ENCODE assay signal across 1 cellular context in the genomic region with DNA sequence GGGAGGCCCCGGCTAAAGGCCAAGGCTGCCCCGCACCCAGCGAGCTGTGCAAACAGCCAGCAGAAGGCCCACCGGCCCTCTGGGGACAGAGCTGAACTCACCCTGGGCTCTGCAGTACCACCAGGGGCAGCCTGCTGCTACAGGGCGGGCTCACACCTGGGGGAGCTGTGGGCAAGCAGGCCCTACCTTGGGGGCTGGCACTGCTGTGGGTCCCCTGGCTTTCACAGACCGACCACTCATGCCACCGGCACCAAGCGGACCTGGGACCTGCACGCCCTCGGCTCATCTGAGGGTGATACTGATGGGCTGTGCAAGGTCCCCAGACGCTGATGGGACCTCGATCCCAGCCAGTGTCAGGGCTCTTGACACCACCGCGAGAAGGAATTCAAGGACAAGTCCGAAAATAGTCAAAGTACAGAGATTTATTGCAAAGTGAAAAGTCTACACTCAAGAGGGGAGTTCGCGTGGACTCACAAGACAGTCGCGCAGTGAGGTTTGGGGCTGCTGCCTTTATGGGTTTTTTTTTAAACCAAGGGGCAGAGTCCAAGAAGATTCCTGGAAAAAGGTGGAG.
A peak's percentile ranks its signal among the peaks of the same experiment; 100 is the strongest.
TF ChIP-seq lines count a peak whose summit lies in the region.

No MANE protein-coding gene starts in this region.

TF ChIP-seq in HepG2, 621 proteins besides CTCF, POLR2A, EP300 and RAD21 (continued from another document and continues in another):
- TF ChIP-seq, protein P1, sequence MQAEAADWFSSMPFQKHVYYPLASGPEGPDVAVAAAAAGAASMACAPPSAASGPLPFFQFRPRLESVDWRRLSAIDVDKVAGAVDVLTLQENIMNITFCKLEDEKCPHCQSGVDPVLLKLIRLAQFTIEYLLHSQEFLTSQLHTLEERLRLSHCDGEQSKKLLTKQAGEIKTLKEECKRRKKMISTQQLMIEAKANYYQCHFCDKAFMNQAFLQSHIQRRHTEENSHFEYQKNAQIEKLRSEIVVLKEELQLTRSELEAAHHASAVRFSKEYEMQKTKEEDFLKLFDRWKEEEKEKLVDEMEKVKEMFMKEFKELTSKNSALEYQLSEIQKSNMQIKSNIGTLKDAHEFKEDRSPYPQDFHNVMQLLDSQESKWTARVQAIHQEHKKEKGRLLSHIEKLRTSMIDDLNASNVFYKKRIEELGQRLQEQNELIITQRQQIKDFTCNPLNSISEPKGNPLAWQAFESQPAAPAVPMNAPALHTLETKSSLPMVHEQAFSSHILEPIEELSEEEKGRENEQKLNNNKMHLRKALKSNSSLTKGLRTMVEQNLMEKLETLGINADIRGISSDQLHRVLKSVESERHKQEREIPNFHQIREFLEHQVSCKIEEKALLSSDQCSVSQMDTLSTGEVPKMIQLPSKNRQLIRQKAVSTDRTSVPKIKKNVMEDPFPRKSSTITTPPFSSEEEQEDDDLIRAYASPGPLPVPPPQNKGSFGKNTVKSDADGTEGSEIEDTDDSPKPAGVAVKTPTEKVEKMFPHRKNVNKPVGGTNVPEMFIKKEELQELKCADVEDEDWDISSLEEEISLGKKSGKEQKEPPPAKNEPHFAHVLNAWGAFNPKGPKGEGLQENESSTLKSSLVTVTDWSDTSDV (CRISPR knock-in tag; IDR thresholded peaks at IDR 0.05): peak; percentile 30; the same call in 1 of the 2 replicates
- TF ChIP-seq RARA (CRISPR knock-in tag; IDR thresholded peaks at IDR 0.05): peak; percentile 94
- TF ChIP-seq, protein P2, sequence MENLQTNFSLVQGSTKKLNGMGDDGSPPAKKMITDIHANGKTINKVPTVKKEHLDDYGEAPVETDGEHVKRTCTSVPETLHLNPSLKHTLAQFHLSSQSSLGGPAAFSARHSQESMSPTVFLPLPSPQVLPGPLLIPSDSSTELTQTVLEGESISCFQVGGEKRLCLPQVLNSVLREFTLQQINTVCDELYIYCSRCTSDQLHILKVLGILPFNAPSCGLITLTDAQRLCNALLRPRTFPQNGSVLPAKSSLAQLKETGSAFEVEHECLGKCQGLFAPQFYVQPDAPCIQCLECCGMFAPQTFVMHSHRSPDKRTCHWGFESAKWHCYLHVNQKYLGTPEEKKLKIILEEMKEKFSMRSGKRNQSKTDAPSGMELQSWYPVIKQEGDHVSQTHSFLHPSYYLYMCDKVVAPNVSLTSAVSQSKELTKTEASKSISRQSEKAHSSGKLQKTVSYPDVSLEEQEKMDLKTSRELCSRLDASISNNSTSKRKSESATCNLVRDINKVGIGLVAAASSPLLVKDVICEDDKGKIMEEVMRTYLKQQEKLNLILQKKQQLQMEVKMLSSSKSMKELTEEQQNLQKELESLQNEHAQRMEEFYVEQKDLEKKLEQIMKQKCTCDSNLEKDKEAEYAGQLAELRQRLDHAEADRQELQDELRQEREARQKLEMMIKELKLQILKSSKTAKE (CRISPR knock-in tag; IDR thresholded peaks at IDR 0.05; ENCODE audit: borderline replicate concordance): peak; percentile 81
- no peak for TF ChIP-seq TCF12 (IDR thresholded peaks at IDR 0.05)
- TF ChIP-seq TCF12 (CRISPR knock-in tag; IDR thresholded peaks at IDR 0.05): peak; percentile 85
- peak; percentile 41 for TF ChIP-seq TBL1XR1 (IDR thresholded peaks at IDR 0.05; ENCODE audit: borderline replicate concordance, low read length, partially characterized antibody)
- TF ChIP-seq SALL1 (CRISPR knock-in tag; IDR thresholded peaks at IDR 0.05): peak; percentile 86
- TF ChIP-seq AGO1 (IDR thresholded peaks at IDR 0.05; ENCODE audit: low read depth, low read length, poor library complexity, severe bottlenecking): no peak
- TF ChIP-seq FOXK2 (IDR thresholded peaks at IDR 0.05): no peak
- peak; percentile 48; the same call in 1 of the 2 replicates for TF ChIP-seq KMT2B (CRISPR knock-in tag; IDR thresholded peaks at IDR 0.05)
- TF ChIP-seq, protein P3, sequence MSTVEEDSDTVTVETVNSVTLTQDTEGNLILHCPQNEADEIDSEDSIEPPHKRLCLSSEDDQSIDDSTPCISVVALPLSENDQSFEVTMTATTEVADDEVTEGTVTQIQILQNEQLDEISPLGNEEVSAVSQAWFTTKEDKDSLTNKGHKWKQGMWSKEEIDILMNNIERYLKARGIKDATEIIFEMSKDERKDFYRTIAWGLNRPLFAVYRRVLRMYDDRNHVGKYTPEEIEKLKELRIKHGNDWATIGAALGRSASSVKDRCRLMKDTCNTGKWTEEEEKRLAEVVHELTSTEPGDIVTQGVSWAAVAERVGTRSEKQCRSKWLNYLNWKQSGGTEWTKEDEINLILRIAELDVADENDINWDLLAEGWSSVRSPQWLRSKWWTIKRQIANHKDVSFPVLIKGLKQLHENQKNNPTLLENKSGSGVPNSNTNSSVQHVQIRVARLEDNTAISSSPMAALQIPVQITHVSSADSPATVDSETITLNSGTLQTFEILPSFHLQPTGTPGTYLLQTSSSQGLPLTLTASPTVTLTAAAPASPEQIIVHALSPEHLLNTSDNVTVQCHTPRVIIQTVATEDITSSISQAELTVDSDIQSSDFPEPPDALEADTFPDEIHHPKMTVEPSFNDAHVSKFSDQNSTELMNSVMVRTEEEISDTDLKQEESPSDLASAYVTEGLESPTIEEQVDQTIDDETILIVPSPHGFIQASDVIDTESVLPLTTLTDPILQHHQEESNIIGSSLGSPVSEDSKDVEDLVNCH (CRISPR knock-in tag; IDR thresholded peaks at IDR 0.05): no peak
- TF ChIP-seq, protein P4, sequence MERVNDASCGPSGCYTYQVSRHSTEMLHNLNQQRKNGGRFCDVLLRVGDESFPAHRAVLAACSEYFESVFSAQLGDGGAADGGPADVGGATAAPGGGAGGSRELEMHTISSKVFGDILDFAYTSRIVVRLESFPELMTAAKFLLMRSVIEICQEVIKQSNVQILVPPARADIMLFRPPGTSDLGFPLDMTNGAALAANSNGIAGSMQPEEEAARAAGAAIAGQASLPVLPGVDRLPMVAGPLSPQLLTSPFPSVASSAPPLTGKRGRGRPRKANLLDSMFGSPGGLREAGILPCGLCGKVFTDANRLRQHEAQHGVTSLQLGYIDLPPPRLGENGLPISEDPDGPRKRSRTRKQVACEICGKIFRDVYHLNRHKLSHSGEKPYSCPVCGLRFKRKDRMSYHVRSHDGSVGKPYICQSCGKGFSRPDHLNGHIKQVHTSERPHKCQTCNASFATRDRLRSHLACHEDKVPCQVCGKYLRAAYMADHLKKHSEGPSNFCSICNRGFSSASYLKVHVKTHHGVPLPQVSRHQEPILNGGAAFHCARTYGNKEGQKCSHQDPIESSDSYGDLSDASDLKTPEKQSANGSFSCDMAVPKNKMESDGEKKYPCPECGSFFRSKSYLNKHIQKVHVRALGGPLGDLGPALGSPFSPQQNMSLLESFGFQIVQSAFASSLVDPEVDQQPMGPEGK (CRISPR knock-in tag; IDR thresholded peaks at IDR 0.05): peak; percentile 97
- TF ChIP-seq ZNF724P (CRISPR knock-in tag; IDR thresholded peaks at IDR 0.05; ENCODE audit: borderline replicate concordance): no peak
- TF ChIP-seq AGO2 (optimal IDR thresholded peaks at IDR 0.05; ENCODE audit: low read depth, low read length): no peak
- peak; percentile 72 for TF ChIP-seq SP5 (CRISPR knock-in tag; IDR thresholded peaks at IDR 0.05; ENCODE audit: borderline replicate concordance, low read depth)
- peak; percentile 73 for TF ChIP-seq KDM2A (CRISPR knock-in tag; IDR thresholded peaks at IDR 0.05; ENCODE audit: borderline replicate concordance, low read depth)
- TF ChIP-seq, protein P5, sequence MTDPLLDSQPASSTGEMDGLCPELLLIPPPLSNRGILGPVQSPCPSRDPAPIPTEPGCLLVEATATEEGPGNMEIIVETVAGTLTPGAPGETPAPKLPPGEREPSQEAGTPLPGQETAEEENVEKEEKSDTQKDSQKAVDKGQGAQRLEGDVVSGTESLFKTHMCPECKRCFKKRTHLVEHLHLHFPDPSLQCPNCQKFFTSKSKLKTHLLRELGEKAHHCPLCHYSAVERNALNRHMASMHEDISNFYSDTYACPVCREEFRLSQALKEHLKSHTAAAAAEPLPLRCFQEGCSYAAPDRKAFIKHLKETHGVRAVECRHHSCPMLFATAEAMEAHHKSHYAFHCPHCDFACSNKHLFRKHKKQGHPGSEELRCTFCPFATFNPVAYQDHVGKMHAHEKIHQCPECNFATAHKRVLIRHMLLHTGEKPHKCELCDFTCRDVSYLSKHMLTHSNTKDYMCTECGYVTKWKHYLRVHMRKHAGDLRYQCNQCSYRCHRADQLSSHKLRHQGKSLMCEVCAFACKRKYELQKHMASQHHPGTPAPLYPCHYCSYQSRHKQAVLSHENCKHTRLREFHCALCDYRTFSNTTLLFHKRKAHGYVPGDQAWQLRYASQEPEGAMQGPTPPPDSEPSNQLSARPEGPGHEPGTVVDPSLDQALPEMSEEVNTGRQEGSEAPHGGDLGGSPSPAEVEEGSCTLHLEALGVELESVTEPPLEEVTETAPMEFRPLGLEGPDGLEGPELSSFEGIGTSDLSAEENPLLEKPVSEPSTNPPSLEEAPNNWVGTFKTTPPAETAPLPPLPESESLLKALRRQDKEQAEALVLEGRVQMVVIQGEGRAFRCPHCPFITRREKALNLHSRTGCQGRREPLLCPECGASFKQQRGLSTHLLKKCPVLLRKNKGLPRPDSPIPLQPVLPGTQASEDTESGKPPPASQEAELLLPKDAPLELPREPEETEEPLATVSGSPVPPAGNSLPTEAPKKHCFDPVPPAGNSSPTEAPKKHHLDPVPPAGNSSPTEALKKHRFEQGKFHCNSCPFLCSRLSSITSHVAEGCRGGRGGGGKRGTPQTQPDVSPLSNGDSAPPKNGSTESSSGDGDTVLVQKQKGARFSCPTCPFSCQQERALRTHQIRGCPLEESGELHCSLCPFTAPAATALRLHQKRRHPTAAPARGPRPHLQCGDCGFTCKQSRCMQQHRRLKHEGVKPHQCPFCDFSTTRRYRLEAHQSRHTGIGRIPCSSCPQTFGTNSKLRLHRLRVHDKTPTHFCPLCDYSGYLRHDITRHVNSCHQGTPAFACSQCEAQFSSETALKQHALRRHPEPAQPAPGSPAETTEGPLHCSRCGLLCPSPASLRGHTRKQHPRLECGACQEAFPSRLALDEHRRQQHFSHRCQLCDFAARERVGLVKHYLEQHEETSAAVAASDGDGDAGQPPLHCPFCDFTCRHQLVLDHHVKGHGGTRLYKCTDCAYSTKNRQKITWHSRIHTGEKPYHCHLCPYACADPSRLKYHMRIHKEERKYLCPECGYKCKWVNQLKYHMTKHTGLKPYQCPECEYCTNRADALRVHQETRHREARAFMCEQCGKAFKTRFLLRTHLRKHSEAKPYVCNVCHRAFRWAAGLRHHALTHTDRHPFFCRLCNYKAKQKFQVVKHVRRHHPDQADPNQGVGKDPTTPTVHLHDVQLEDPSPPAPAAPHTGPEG (CRISPR knock-in tag; IDR thresholded peaks at IDR 0.05): 0 out of 2 replicates have a peak, but pooled peaks have one; percentile 37
- 0 out of 2 replicates have a peak, but pooled peaks have one; percentile 55 for TF ChIP-seq ARNTL (CRISPR knock-in tag; IDR thresholded peaks at IDR 0.05)
- TF ChIP-seq, protein P6, sequence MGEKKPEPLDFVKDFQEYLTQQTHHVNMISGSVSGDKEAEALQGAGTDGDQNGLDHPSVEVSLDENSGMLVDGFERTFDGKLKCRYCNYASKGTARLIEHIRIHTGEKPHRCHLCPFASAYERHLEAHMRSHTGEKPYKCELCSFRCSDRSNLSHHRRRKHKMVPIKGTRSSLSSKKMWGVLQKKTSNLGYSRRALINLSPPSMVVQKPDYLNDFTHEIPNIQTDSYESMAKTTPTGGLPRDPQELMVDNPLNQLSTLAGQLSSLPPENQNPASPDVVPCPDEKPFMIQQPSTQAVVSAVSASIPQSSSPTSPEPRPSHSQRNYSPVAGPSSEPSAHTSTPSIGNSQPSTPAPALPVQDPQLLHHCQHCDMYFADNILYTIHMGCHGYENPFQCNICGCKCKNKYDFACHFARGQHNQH (CRISPR knock-in tag; IDR thresholded peaks at IDR 0.05): peak; percentile 72; the same call in 1 of the 2 replicates
- 0 out of 2 replicates have a peak, but pooled peaks have one; percentile 46 for TF ChIP-seq CAMTA2 (CRISPR knock-in tag; IDR thresholded peaks at IDR 0.05; ENCODE audit: borderline replicate concordance)
- no peak for TF ChIP-seq IKZF1 (IDR thresholded peaks at IDR 0.05)
- TF ChIP-seq ZNF354B (CRISPR knock-in tag; IDR thresholded peaks at IDR 0.05): no peak
- TF ChIP-seq GTF3A (CRISPR knock-in tag; conservative IDR thresholded peaks at IDR 0.05): 0 out of 2 replicates have a peak, but pooled peaks have one; percentile 26
- 0 out of 2 replicates have a peak, but pooled peaks have one; percentile 41 for TF ChIP-seq AKAP8 (CRISPR knock-in tag; IDR thresholded peaks at IDR 0.05)
- no peak for TF ChIP-seq REL (CRISPR knock-in tag; conservative IDR thresholded peaks at IDR 0.05)
- peak; percentile 50; the same call in 1 of the 2 replicates for TF ChIP-seq ETV5 (CRISPR knock-in tag; IDR thresholded peaks at IDR 0.05; ENCODE audit: borderline replicate concordance)
- TF ChIP-seq, protein P7, sequence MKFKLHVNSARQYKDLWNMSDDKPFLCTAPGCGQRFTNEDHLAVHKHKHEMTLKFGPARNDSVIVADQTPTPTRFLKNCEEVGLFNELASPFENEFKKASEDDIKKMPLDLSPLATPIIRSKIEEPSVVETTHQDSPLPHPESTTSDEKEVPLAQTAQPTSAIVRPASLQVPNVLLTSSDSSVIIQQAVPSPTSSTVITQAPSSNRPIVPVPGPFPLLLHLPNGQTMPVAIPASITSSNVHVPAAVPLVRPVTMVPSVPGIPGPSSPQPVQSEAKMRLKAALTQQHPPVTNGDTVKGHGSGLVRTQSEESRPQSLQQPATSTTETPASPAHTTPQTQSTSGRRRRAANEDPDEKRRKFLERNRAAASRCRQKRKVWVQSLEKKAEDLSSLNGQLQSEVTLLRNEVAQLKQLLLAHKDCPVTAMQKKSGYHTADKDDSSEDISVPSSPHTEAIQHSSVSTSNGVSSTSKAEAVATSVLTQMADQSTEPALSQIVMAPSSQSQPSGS (CRISPR knock-in tag; IDR thresholded peaks at IDR 0.05): peak; percentile 73
- TF ChIP-seq SNAI1 (CRISPR knock-in tag; IDR thresholded peaks at IDR 0.05; ENCODE audit: borderline replicate concordance): peak; percentile 78
- no peak for TF ChIP-seq CREB1 (IDR thresholded peaks at IDR 0.05)
- TF ChIP-seq CREB1 (CRISPR knock-in tag; IDR thresholded peaks at IDR 0.05): no peak
- peak; percentile 91 for TF ChIP-seq MED1 (CRISPR knock-in tag; IDR thresholded peaks at IDR 0.05)
- TF ChIP-seq ZNF839 (CRISPR knock-in tag; IDR thresholded peaks at IDR 0.05; ENCODE audit: borderline replicate concordance): peak; percentile 83; the same call in 1 of the 2 replicates
- peak; percentile 84; the same call in 1 of the 2 replicates for TF ChIP-seq REPIN1 (CRISPR knock-in tag; IDR thresholded peaks at IDR 0.05; ENCODE audit: borderline replicate concordance, low read depth)
- TF ChIP-seq, protein P8, sequence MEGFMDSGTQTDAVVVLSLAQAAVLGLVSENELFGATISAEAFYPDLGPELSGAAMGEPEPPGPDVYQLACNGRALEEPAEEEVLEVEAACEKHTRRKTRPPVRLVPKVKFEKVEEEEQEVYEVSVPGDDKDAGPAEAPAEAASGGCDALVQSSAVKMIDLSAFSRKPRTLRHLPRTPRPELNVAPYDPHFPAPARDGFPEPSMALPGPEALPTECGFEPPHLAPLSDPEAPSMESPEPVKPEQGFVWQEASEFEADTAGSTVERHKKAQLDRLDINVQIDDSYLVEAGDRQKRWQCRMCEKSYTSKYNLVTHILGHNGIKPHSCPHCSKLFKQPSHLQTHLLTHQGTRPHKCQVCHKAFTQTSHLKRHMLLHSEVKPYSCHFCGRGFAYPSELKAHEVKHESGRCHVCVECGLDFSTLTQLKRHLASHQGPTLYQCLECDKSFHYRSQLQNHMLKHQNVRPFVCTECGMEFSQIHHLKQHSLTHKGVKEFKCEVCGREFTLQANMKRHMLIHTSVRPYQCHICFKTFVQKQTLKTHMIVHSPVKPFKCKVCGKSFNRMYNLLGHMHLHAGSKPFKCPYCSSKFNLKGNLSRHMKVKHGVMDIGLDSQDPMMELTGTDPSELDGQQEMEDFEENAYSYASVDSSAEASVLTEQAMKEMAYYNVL (CRISPR knock-in tag; IDR thresholded peaks at IDR 0.05; ENCODE audit: borderline replicate concordance): peak; percentile 75; the same call in 1 of the 2 replicates
- TF ChIP-seq FOXJ3 (CRISPR knock-in tag; IDR thresholded peaks at IDR 0.05; ENCODE audit: borderline replicate concordance): peak; percentile 43; the same call in 1 of the 2 replicates
- peak; percentile 33; the same call in 1 of the 2 replicates for TF ChIP-seq ZNF777 (CRISPR knock-in tag; IDR thresholded peaks at IDR 0.05)
- no peak for TF ChIP-seq RBM22 (optimal IDR thresholded peaks at IDR 0.05; ENCODE audit: low read length)
